In the genomic region with DNA sequence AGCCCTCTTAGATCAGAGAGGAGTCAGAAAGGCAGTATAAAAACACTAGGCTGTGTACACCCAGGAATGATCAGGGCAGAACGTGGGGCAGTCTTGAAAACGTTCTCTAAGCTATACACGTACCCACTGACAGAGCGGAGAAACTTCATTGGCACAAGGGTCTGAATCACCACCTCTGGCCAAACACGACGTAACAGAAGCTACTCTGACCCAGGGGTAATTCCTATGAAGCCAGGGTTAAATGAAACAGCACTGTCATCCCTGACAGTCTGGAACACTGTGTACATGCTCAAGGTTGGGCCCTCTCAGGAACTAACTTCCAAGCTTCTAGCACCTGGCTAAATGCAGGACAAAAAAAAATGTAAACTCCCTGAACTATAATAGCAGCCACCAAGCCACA, we compare ENCODE assay signal across 19 cellular contexts. TPM values are rescaled to one million over a fixed set of nuclear protein-coding genes. Genes with fewer than 3 reads are reported as not detected.
DNase-seq lines count a peak whose midpoint lies in the region; ATAC-seq and TF ChIP-seq lines count a peak whose summit lies in the region.
"Had no signal": no experiment of that assay in that cellular context is flagged by ENCODE, and none has a peak within 500 bp of the region (broad histone marks: within the 10 kb centered on the region; RNA-seq: fewer than 3 reads in every experiment).

No MANE protein-coding gene starts in this region.

- H3K36me3 ChIP-seq in psoas muscle (ENCODE audit: insufficient read depth in 1 of 2, low read depth in 1 of 2): peaks cover 0 to under 1% of the 10 kb centered on the region in 2 donors
- H3K36me3 ChIP-seq: MG63 had no signal

- ATAC-seq in psoas muscle (peak; percentile 42 to 81 (median 51)), SK-N-SH treated with all-trans-retinoic acid at 6 μM for 48 hours (no peak)

- no peak overlapping the region for H3K27ac ChIP-seq in psoas muscle
- H3K27ac ChIP-seq: PC-9 had no signal

- intact Hi-C loops in psoas muscle (cut with DNase I): no loop called here

- 70 to 82% (median 81%) methylated on average over 6 of the region's 6 CpGs for WGBS in psoas muscle, 3 donors

- H3K27me3 ChIP-seq in psoas muscle (ENCODE audit: insufficient read depth in 3 of 3, low read length in 2 of 3): no peaks in the 10 kb centered on the region
- H3K27me3 ChIP-seq: MG63 had no signal

- no peak overlapping the region for H3K4me3 ChIP-seq in choroid plexus epithelial cell (ENCODE audit: low read depth, low read length)
- H3K4me3 ChIP-seq in psoas muscle: no peak overlapping the region
- H3K4me3 ChIP-seq: MG63, PC-9 had no signal

- H3K9me3 ChIP-seq in psoas muscle: no peaks in the 10 kb centered on the region
- H3K9me3 ChIP-seq: Caco-2, MG63, SK-N-SH had no signal

- peak; percentile 98 for DNase-seq in DMS53 (lab: John Stamatoyannopoulos, UW)
- DNase-seq in DMS53 treated with DMSO at 0.1 percent for 48 hours (lab: John Stamatoyannopoulos, UW; ENCODE audit: unreplicated experiment): peak; percentile 99
- peak; percentile 42 for DNase-seq in choroid plexus epithelial cell (ENCODE audit: low read depth)
- DNase-seq in psoas muscle: no peak
- DNase-seq in dedifferentiated amniotic fluid mesenchymal stem cell (ENCODE audit: extremely low spot score): no peak
- no peak for DNase-seq in NCI-H187 (lab: John Stamatoyannopoulos, UW)
- DNase-seq: Caco-2; CD4-positive, CD25-positive, alpha-beta regulatory T cell; DMS 273 treated with DMSO at 0.1 percent for 48 hours; GDM1; MG63; NCI-H187 treated with DMSO at 0.1 percent for 48 hours; NCI-H2107; NCI-H69; PC-9; RPMI8226; SIG-M5; SK-N-SH had no signal

- no peaks in the 10 kb centered on the region for H3K4me1 ChIP-seq in psoas muscle

- TF ChIP-seq CTCF in choroid plexus epithelial cell (conservative IDR thresholded peaks at IDR 0.05; ENCODE audit: low read depth, low read length): no peak
- TF ChIP-seq CTCF in psoas muscle (IDR thresholded peaks at IDR 0.05): no peak

TF ChIP-seq in SK-N-SH treated with all-trans-retinoic acid at 6 μM for 48 hours, 23 proteins besides CTCF, POLR2A, EP300 and RAD21:
- TF ChIP-seq RARB (CRISPR knock-in tag; IDR thresholded peaks at IDR 0.05) (no peak), PPARA (CRISPR knock-in tag; IDR thresholded peaks at IDR 0.05; ENCODE audit: borderline replicate concordance) (no peak)
TF ChIP-seq in SK-N-SH treated with all-trans-retinoic acid at 6 μM for 48 hours: peak in this region for 0.

RNA-seq across cellular contexts. Expression of gene PARP11, which starts 38.4 kb away (rescaled TPM):
- total RNA-seq in psoas muscle: 1 to 10 TPM; 2.6 to 4.0 (median 3.5) TPM
- 1 to 10 TPM in 2 of 3 donors, under 1 TPM in 1; 0.83 to 1.7 (median 1.3) TPM for polyA plus RNA-seq in psoas muscle
- total RNA-seq: PC-9 had no signal

Comparison
In these comparisons a context has a peak if more than half of its experiments do, and no peak if none do; other contexts are left out.
1. DNase-seq: peak in DMS53 (single experiment), DMS53 treated with DMSO at 0.1 percent for 48 hours (single experiment) and choroid plexus epithelial cell (single experiment); none in psoas muscle (0 of 2), dedifferentiated amniotic fluid mesenchymal stem cell (single experiment) and NCI-H187 (0 of 2).